In genomic region chr6:53049389-53049788, GRCh38 we compare ENCODE assay signal across 2 cellular contexts.
A peak's percentile ranks its signal among the peaks of the same experiment; 100 is the strongest.
TF ChIP-seq lines count a peak whose summit lies in the region.

No MANE protein-coding gene starts in this region.

TF ChIP-seq in IMR-90, 13 proteins besides CTCF, POLR2A, EP300 and RAD21:
- TF ChIP-seq CEBPB (IDR thresholded peaks at IDR 0.05; ENCODE audit: low read depth, low read length) (no peak), USF2 (IDR thresholded peaks at IDR 0.05; ENCODE audit: low read depth, low read length) (no peak), ELK1 (IDR thresholded peaks at IDR 0.05; ENCODE audit: borderline replicate concordance, low read depth, low read length) (no peak), RFX5 (IDR thresholded peaks at IDR 0.05; ENCODE audit: low read depth, low read length) (no peak), MXI1 (IDR thresholded peaks at IDR 0.05; ENCODE audit: borderline replicate concordance, low read depth, low read length) (no peak), NFE2L2 (IDR thresholded peaks at IDR 0.05; ENCODE audit: low read depth, low read length) (no peak), SMC3 (IDR thresholded peaks at IDR 0.05; ENCODE audit: low read depth, low read length) (no peak), BHLHE40 (IDR thresholded peaks at IDR 0.05; ENCODE audit: low read depth, low read length) (no peak), FOS (IDR thresholded peaks at IDR 0.05; ENCODE audit: low read depth, low read length) (no peak), RCOR1 (IDR thresholded peaks at IDR 0.05; ENCODE audit: insufficient replicate concordance, low read length) (no peak), MAZ (IDR thresholded peaks at IDR 0.05; ENCODE audit: borderline replicate concordance, low read depth, low read length) (no peak), MAFK (IDR thresholded peaks at IDR 0.05; ENCODE audit: low read depth, low read length) (no peak), CHD1 (IDR thresholded peaks at IDR 0.05; ENCODE audit: low read depth, low read length) (no peak)

TF ChIP-seq in K562, 482 proteins besides CTCF, POLR2A, EP300 and RAD21:
- TF ChIP-seq CEBPB (tag; IDR thresholded peaks at IDR 0.05) (0 out of 2 replicates have a peak, but pooled peaks have one; percentile 31), PURB (CRISPR knock-in tag; IDR thresholded peaks at IDR 0.05; ENCODE audit: low read depth) (no peak)
